Comparison of ENCODE assay signal across 11 cellular contexts in genomic region chr16:53817117-53817516, GRCh38.
DNase-seq lines count a peak whose midpoint lies in the region; TF ChIP-seq lines count a peak whose summit lies in the region.
"Had no signal": no experiment of that assay in that cellular context is flagged by ENCODE, and none has a peak within 500 bp of the region (broad histone marks: within the 10 kb centered on the region; RNA-seq: fewer than 3 reads in every experiment).

No MANE protein-coding gene starts in this region.

- H3K27me3 ChIP-seq in SJCRH30 (no peaks in the 10 kb centered on the region), MM.1S (replicated peaks; ENCODE audit: insufficient read depth, low read length) (no peaks in the 10 kb centered on the region)

- no peak overlapping the region for H3K4me2 ChIP-seq in MM.1S (ENCODE audit: low read depth, low read length)

- no peak overlapping the region for H2AFZ ChIP-seq in MM.1S (ENCODE audit: low read length)

- peak; percentile 93 for DNase-seq in ELR (ENCODE audit: low read depth)
- peak; percentile 24 to 29 for DNase-seq in SJCRH30
- peak; percentile 95 for DNase-seq in fibroblast of mammary gland (ENCODE audit: low read depth)
- peak; percentile 93 for DNase-seq in retinal pigment epithelial cell (ENCODE audit: low read depth)
- DNase-seq in activated naive CD4-positive, alpha-beta T cell (lab: John Stamatoyannopoulos, UW) = no peak
- no peak for DNase-seq in MM.1S
- no peak for DNase-seq in NK-92 (lab: John Stamatoyannopoulos, UW; ENCODE audit: unreplicated experiment)
- no peak for DNase-seq in COR-L47 (lab: John Stamatoyannopoulos, UW)
- DNase-seq: DMS 273 treated with DMSO at 0.1 percent for 48 hours, left ventricle myocardium inferior, NCI-H146 had no signal

- TF ChIP-seq CTCF in fibroblast of mammary gland (conservative IDR thresholded peaks at IDR 0.05; ENCODE audit: control insufficient read depth, insufficient read depth, low read depth, low read length) (no peak), retinal pigment epithelial cell (conservative IDR thresholded peaks at IDR 0.05; ENCODE audit: low read depth, low read length) (no peak), MM.1S (IDR thresholded peaks at IDR 0.05; ENCODE audit: low read length) (no peak)

- H3K4me3 ChIP-seq in SJCRH30 (no peak overlapping the region), fibroblast of mammary gland (ENCODE audit: control insufficient read depth, low read depth, low read length) (no peak overlapping the region), retinal pigment epithelial cell (ENCODE audit: low read length) (no peak overlapping the region), MM.1S (ENCODE audit: low read length) (no peak overlapping the region)
- H3K4me3 ChIP-seq: left ventricle myocardium inferior had no signal

- H3K4me1 ChIP-seq in SJCRH30 (peaks cover 33% of the 10 kb centered on the region), MM.1S (ENCODE audit: low read length) (no peaks in the 10 kb centered on the region)

- H3K9me2 ChIP-seq in MM.1S (replicated peaks; ENCODE audit: insufficient read depth, low read length) = no peaks in the 10 kb centered on the region

- no peaks in the 10 kb centered on the region for H4K20me1 ChIP-seq in MM.1S (ENCODE audit: insufficient read depth, low read length)

- no peaks in the 10 kb centered on the region for H3K79me2 ChIP-seq in MM.1S (ENCODE audit: low read length)

- peaks cover 3% of the 10 kb centered on the region; the same call in 1 of the 2 replicates for H3K36me3 ChIP-seq in SJCRH30
- H3K36me3 ChIP-seq in MM.1S (replicated peaks; ENCODE audit: insufficient read depth, low read length) = no peaks in the 10 kb centered on the region

- H3K27ac ChIP-seq in SJCRH30 (peak overlapping the region; percentile 57), MM.1S (ENCODE audit: low read length) (no peak overlapping the region)
- H3K27ac ChIP-seq: left ventricle myocardium inferior had no signal

- no peak overlapping the region for H3K9ac ChIP-seq in MM.1S (ENCODE audit: low read length)

- H3K9me3 ChIP-seq in SJCRH30 (replicated peaks) = no peaks in the 10 kb centered on the region
- H3K9me3 ChIP-seq in MM.1S (replicated peaks; ENCODE audit: insufficient read depth, low read length) = no peaks in the 10 kb centered on the region
- H3K9me3 ChIP-seq: left ventricle myocardium inferior had no signal

- no peaks in the 10 kb centered on the region for H3F3A ChIP-seq in MM.1S (ENCODE audit: insufficient read depth, low read length)

Comparison
In these comparisons a context has a peak if more than half of its experiments do, and no peak if none do; other contexts are left out.
1. DNase-seq: peak in ELR (single experiment), SJCRH30 (2 of 2), fibroblast of mammary gland (single experiment) and retinal pigment epithelial cell (single experiment); none in activated naive CD4-positive, alpha-beta T cell (0 of 4), MM.1S (single experiment), NK-92 (single experiment) and COR-L47 (single experiment).